ENCODE assay signal across 1 cellular context in the genomic region with DNA sequence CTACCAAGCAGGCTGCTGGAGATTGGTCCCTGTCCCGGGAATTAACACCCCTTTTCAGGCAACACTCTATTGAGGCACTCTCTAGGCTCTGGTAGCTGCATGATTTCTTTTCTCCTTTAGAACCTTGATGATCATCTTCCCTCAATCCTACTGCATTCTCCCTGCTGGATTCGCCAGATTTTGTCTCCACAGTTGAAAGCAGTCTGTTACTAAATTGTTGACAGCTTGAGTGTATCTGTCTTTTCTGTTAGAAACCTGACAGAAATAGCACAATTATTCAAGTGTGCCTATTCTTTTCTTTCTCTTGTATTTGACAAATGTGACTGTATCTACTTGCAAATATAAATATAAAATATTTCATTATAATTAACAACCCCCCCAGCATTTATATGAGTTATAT.
TF ChIP-seq lines count a peak whose summit lies in the region.

No MANE protein-coding gene starts in this region.

TF ChIP-seq in neural cell, 6 proteins besides CTCF, POLR2A, EP300 and RAD21 (continued from another document):
- TF ChIP-seq, protein P1, sequence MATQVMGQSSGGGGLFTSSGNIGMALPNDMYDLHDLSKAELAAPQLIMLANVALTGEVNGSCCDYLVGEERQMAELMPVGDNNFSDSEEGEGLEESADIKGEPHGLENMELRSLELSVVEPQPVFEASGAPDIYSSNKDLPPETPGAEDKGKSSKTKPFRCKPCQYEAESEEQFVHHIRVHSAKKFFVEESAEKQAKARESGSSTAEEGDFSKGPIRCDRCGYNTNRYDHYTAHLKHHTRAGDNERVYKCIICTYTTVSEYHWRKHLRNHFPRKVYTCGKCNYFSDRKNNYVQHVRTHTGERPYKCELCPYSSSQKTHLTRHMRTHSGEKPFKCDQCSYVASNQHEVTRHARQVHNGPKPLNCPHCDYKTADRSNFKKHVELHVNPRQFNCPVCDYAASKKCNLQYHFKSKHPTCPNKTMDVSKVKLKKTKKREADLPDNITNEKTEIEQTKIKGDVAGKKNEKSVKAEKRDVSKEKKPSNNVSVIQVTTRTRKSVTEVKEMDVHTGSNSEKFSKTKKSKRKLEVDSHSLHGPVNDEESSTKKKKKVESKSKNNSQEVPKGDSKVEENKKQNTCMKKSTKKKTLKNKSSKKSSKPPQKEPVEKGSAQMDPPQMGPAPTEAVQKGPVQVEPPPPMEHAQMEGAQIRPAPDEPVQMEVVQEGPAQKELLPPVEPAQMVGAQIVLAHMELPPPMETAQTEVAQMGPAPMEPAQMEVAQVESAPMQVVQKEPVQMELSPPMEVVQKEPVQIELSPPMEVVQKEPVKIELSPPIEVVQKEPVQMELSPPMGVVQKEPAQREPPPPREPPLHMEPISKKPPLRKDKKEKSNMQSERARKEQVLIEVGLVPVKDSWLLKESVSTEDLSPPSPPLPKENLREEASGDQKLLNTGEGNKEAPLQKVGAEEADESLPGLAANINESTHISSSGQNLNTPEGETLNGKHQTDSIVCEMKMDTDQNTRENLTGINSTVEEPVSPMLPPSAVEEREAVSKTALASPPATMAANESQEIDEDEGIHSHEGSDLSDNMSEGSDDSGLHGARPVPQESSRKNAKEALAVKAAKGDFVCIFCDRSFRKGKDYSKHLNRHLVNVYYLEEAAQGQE (IDR thresholded peaks at IDR 0.05; ENCODE audit: borderline replicate concordance), result peak; percentile 68
